1 cellular context compared by ENCODE assay signal in genomic region chr9:35658144-35658893, GRCh38.
TF ChIP-seq lines count a peak whose summit lies in the region.

Gene CCDC107 (plus strand): TSS chr9:35658292. CDS start chr9:35658380, 88 bp downstream.

TF ChIP-seq in HepG2, 621 proteins besides CTCF, POLR2A, EP300 and RAD21 (continued from another document and continues in another):
- no peak for TF ChIP-seq PBX3 (CRISPR knock-in tag; IDR thresholded peaks at IDR 0.05; ENCODE audit: borderline replicate concordance)
- no peak for TF ChIP-seq NCOR1 (IDR thresholded peaks at IDR 0.05; ENCODE audit: borderline replicate concordance, low read length)
- TF ChIP-seq PREB (CRISPR knock-in tag; IDR thresholded peaks at IDR 0.05), result no peak
- TF ChIP-seq ESRRA (CRISPR knock-in tag; IDR thresholded peaks at IDR 0.05; ENCODE audit: low read depth), result peak; percentile 41; the same call in 1 of the 2 replicates
- no peak for TF ChIP-seq TBL1XR1 (IDR thresholded peaks at IDR 0.05; ENCODE audit: borderline replicate concordance, low read length, partially characterized antibody)
- TF ChIP-seq CCDC6 (CRISPR knock-in tag; IDR thresholded peaks at IDR 0.05), result peak; percentile 33; the same call in 1 of the 2 replicates
- no peak for TF ChIP-seq ZNF569 (CRISPR knock-in tag; IDR thresholded peaks at IDR 0.05; ENCODE audit: borderline replicate concordance)
- no peak for TF ChIP-seq GMEB2 (CRISPR knock-in tag; IDR thresholded peaks at IDR 0.05; ENCODE audit: low read depth)
- peak; percentile 70; the same call in 1 of the 2 replicates for TF ChIP-seq ZNF235 (CRISPR knock-in tag; IDR thresholded peaks at IDR 0.05; ENCODE audit: borderline replicate concordance)
- TF ChIP-seq ZNF264 (CRISPR knock-in tag; IDR thresholded peaks at IDR 0.05), result 0 out of 2 replicates have a peak, but pooled peaks have one; percentile 35
- TF ChIP-seq ELK4 (CRISPR knock-in tag; IDR thresholded peaks at IDR 0.05; ENCODE audit: borderline replicate concordance), result no peak
- peak; percentile 13; the same call in 1 of the 2 replicates for TF ChIP-seq ELF4 (CRISPR knock-in tag; IDR thresholded peaks at IDR 0.05; ENCODE audit: borderline replicate concordance)
- TF ChIP-seq HNF1B (CRISPR knock-in tag; IDR thresholded peaks at IDR 0.05), result no peak
- TF ChIP-seq CCAR2 (optimal IDR thresholded peaks at IDR 0.05; ENCODE audit: low read depth, low read length), result no peak
- TF ChIP-seq RARA (CRISPR knock-in tag; IDR thresholded peaks at IDR 0.05), result peak; percentile 31; the same call in 1 of the 2 replicates
- TF ChIP-seq ZNF770 (CRISPR knock-in tag; IDR thresholded peaks at IDR 0.05), result 0 out of 2 replicates have a peak, but pooled peaks have one; percentile 44
- no peak for TF ChIP-seq ZNF724P (CRISPR knock-in tag; IDR thresholded peaks at IDR 0.05; ENCODE audit: borderline replicate concordance)
- TF ChIP-seq HNRNPUL1 (IDR thresholded peaks at IDR 0.05; ENCODE audit: low read depth, low read length), result 0 out of 2 replicates have a peak, but pooled peaks have one; percentile 51
- no peak; the same call in 1 of the 2 replicates for TF ChIP-seq ZNF674 (CRISPR knock-in tag; IDR thresholded peaks at IDR 0.05; ENCODE audit: low read depth)
- TF ChIP-seq ATF3 (CRISPR knock-in tag; IDR thresholded peaks at IDR 0.05), result peak; percentile 46
- peak; percentile 33; the same call in 1 of the 2 replicates for TF ChIP-seq NRL (CRISPR knock-in tag; IDR thresholded peaks at IDR 0.05; ENCODE audit: borderline replicate concordance)
- TF ChIP-seq DNMT3B (CRISPR knock-in tag; conservative IDR thresholded peaks at IDR 0.05), result no peak
- TF ChIP-seq NR2F6 (IDR thresholded peaks at IDR 0.05), result no peak
- peak; percentile 50; the same call in 1 of the 2 replicates for TF ChIP-seq NR2F6 (CRISPR knock-in tag; IDR thresholded peaks at IDR 0.05)
- TF ChIP-seq DPF2 (CRISPR knock-in tag; IDR thresholded peaks at IDR 0.05; ENCODE audit: borderline replicate concordance, low read depth), result no peak
- TF ChIP-seq HDAC6 (IDR thresholded peaks at IDR 0.05; ENCODE audit: low read depth, low read length), result no peak
- peak; percentile 84 for TF ChIP-seq GATAD2A (CRISPR knock-in tag; IDR thresholded peaks at IDR 0.05)
- no peak; the same call in 1 of the 2 replicates for TF ChIP-seq LBX2 (CRISPR knock-in tag; IDR thresholded peaks at IDR 0.05; ENCODE audit: borderline replicate concordance)
- TF ChIP-seq CEBPB (IDR thresholded peaks at IDR 0.05; ENCODE audit: borderline replicate concordance, low read depth, low read length), result no peak
- no peak for TF ChIP-seq ZBTB4 (CRISPR knock-in tag; IDR thresholded peaks at IDR 0.05; ENCODE audit: borderline replicate concordance)
- no peak for TF ChIP-seq SRSF9 (IDR thresholded peaks at IDR 0.05; ENCODE audit: borderline replicate concordance, insufficient read depth, low read depth, low read length, poor library complexity, severe bottlenecking)
- peak; percentile 37; the same call in 1 of the 2 replicates for TF ChIP-seq ZNF20 (CRISPR knock-in tag; IDR thresholded peaks at IDR 0.05)
- TF ChIP-seq EZH2 (conservative IDR thresholded peaks at IDR 0.05; ENCODE audit: low read depth, low read length), result no peak
- peak; percentile 58 for TF ChIP-seq KLF6 (CRISPR knock-in tag; IDR thresholded peaks at IDR 0.05)
- no peak for TF ChIP-seq TOE1 (CRISPR knock-in tag; IDR thresholded peaks at IDR 0.05)
- no peak for TF ChIP-seq ZNF446 (CRISPR knock-in tag; IDR thresholded peaks at IDR 0.05)
- peak; percentile 57; the same call in 1 of the 2 replicates for TF ChIP-seq SRY (CRISPR knock-in tag; IDR thresholded peaks at IDR 0.05)
- TF ChIP-seq ZBTB10 (CRISPR knock-in tag; IDR thresholded peaks at IDR 0.05; ENCODE audit: borderline replicate concordance), result peak; percentile 90
- peak; percentile 47 for TF ChIP-seq CBFB (CRISPR knock-in tag; IDR thresholded peaks at IDR 0.05)
- no peak for TF ChIP-seq JUNB (CRISPR knock-in tag; IDR thresholded peaks at IDR 0.05; ENCODE audit: borderline replicate concordance)
- no peak for TF ChIP-seq MBNL3 (CRISPR knock-in tag; conservative IDR thresholded peaks at IDR 0.05)
- no peak for TF ChIP-seq CERS6 (CRISPR knock-in tag; IDR thresholded peaks at IDR 0.05)
- peak; percentile 76 for TF ChIP-seq ZFY (CRISPR knock-in tag; IDR thresholded peaks at IDR 0.05)
- TF ChIP-seq ZNF367 (CRISPR knock-in tag; IDR thresholded peaks at IDR 0.05; ENCODE audit: borderline replicate concordance), result no peak
- no peak; the same call in 1 of the 2 replicates for TF ChIP-seq CAMTA2 (CRISPR knock-in tag; IDR thresholded peaks at IDR 0.05; ENCODE audit: borderline replicate concordance)
- peak; percentile 52; the same call in 1 of the 2 replicates for TF ChIP-seq CBX5 (CRISPR knock-in tag; IDR thresholded peaks at IDR 0.05; ENCODE audit: borderline replicate concordance)
- no peak for TF ChIP-seq ZFP82 (CRISPR knock-in tag; IDR thresholded peaks at IDR 0.05; ENCODE audit: borderline replicate concordance)
- 0 out of 2 replicates have a peak, but pooled peaks have one; percentile 64 for TF ChIP-seq EEA1 (CRISPR knock-in tag; IDR thresholded peaks at IDR 0.05; ENCODE audit: borderline replicate concordance)
- peak; percentile 77 for TF ChIP-seq FOXC1 (CRISPR knock-in tag; IDR thresholded peaks at IDR 0.05; ENCODE audit: borderline replicate concordance)
- TF ChIP-seq MED1 (CRISPR knock-in tag; IDR thresholded peaks at IDR 0.05), result no peak
- no peak for TF ChIP-seq ZNF24 (IDR thresholded peaks at IDR 0.05)
